ENCODE assay signal across 14 cellular contexts in genomic region chr2:115196577-115196976, GRCh38.
DNase-seq lines count a peak whose midpoint lies in the region.
"Had no signal": no experiment of that assay in that cellular context is flagged by ENCODE, and none has a peak within 500 bp of the region (broad histone marks: within the 10 kb centered on the region; RNA-seq: fewer than 3 reads in every experiment).

No MANE protein-coding gene starts in this region.

- no peaks in the 10 kb centered on the region for H3K27me3 Mint-ChIP-seq in T-helper 2 cell treated with Interferon-gamma antibody and Interleukin-4, amounts not matched to agents 5 μg/mL and 100 μg/mL, for 36 hours (ENCODE audit: low read depth)
- H3K27me3 Mint-ChIP-seq: B cell; CD4-positive, alpha-beta T cell had no signal

- H3K9me3 Mint-ChIP-seq in T-helper 2 cell treated with Interferon-gamma antibody and Interleukin-4, amounts not matched to agents 5 μg/mL and 100 μg/mL, for 36 hours, result peaks cover 7% of the 10 kb centered on the region
- H3K9me3 Mint-ChIP-seq: CD8-positive, alpha-beta T cell had no signal

- H3K27ac Mint-ChIP-seq in T-helper 2 cell treated with Interferon-gamma antibody and Interleukin-4, amounts not matched to agents 5 μg/mL and 100 μg/mL, for 36 hours, result no peak overlapping the region
- H3K27ac Mint-ChIP-seq: B cell; CD4-positive, alpha-beta T cell; CD8-positive, alpha-beta T cell had no signal

- no peaks in the 10 kb centered on the region for H3K36me3 Mint-ChIP-seq in T-helper 2 cell treated with Interferon-gamma antibody and Interleukin-4, amounts not matched to agents 5 μg/mL and 100 μg/mL, for 36 hours (ENCODE audit: low read depth)
- H3K36me3 Mint-ChIP-seq: CD8-positive, alpha-beta T cell had no signal

- H3K4me1 Mint-ChIP-seq in T-helper 2 cell treated with Interferon-gamma antibody and Interleukin-4, amounts not matched to agents 5 μg/mL and 100 μg/mL, for 36 hours (ENCODE audit: low read depth), result no peaks in the 10 kb centered on the region
- H3K4me1 Mint-ChIP-seq: B cell had no signal

- H3K4me3 Mint-ChIP-seq in T-helper 2 cell treated with Interferon-gamma antibody and Interleukin-4, amounts not matched to agents 5 μg/mL and 100 μg/mL, for 36 hours, result no peak overlapping the region
- H3K4me3 Mint-ChIP-seq: B cell; CD4-positive, alpha-beta T cell; CD8-positive, alpha-beta T cell had no signal

- DNase-seq in NCI-H82 (lab: John Stamatoyannopoulos, UW) (peak; percentile 4), NCI-H82 treated with DMSO at 0.1 percent for 48 hours (lab: John Stamatoyannopoulos, UW; ENCODE audit: unreplicated experiment) (no peak), middle frontal gyrus (ENCODE audit: extremely low spot score, low spot score) (peak; percentile 20), superior temporal gyrus (ENCODE audit: extremely low spot score) (peak; percentile 67), dermis blood vessel endothelial cell (no peak)
- DNase-seq in T-helper 2 cell treated with Interferon-gamma antibody and Interleukin-4, amounts not matched to agents 5 μg/mL and 100 μg/mL, for 36 hours (ENCODE audit: low spot score), result no peak
- DNase-seq: AML-193; Caco-2; Calu3; CD4-positive, alpha-beta T cell; CD8-positive, alpha-beta T cell; DMS79 treated with DMSO at 0.1 percent for 48 hours; GF-D8 had no signal

Comparison
In these comparisons a context has a peak if more than half of its experiments do, and no peak if none do; other contexts are left out.
1. DNase-seq: peak in NCI-H82 (single experiment), middle frontal gyrus (single experiment) and superior temporal gyrus (single experiment); none in NCI-H82 treated with DMSO at 0.1 percent for 48 hours (single experiment), T-helper 2 cell treated with Interferon-gamma antibody and Interleukin-4, amounts not matched to agents 5 μg/mL and 100 μg/mL, for 36 hours (single experiment) and dermis blood vessel endothelial cell (single experiment).